Comparison of ENCODE assay signal across 19 cellular contexts in the genomic region with DNA sequence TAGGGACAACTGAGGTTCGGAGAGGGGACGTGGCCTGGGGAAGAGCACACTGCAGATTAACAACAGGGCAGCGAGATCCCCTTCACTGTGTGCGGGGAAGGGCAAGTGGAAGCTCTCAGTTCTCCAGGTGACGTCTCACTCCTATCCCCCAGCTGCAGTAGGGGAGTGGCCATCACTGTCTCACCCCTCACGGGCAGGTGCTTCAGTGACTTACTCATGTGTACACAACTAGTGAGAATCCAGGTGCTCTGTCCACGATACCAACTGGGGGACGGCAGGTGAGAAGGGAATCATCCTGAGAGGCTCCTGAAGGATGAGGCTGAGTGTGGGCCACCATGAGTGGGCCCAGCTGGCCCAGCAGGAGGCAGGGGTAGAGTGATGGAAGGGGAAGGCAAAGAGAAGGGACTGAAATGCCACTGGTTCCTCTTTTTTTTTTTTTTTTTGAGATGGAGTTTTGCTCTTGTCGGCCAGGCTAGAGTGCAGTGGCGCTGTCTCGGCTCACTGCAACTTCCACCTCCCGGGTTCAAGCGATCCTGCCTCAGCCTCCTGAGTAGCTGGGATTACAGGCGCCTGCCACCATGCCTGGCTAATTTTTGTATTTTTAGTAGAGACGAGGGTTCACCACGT. TPM values are rescaled to one million over a fixed set of nuclear protein-coding genes. Genes with fewer than 3 reads are reported as not detected.
DNase-seq lines count a peak whose midpoint lies in the region; ATAC-seq and TF ChIP-seq lines count a peak whose summit lies in the region.
"Had no signal": no experiment of that assay in that cellular context is flagged by ENCODE, and none has a peak within 500 bp of the region (broad histone marks: within the 10 kb centered on the region; RNA-seq: fewer than 3 reads in every experiment).

No MANE protein-coding gene starts in this region.

- no peak overlapping the region for H3K4me2 ChIP-seq in PC-9
- no peak overlapping the region for H3K4me2 ChIP-seq in neural progenitor cell

- H3K79me2 ChIP-seq in PC-9 (ENCODE audit: low read depth) (no peaks in the 10 kb centered on the region), neural progenitor cell (ENCODE audit: low read depth) (no peaks in the 10 kb centered on the region)

- ATAC-seq in GM19328 (IDR thresholded peaks at IDR 0.05; ENCODE audit: unreplicated experiment): no peak

- intact Hi-C loops in PC-9 (cut with micrococcal nuclease; ENCODE audit: unreplicated experiment): no loop called here

- H3K27me3 Mint-ChIP-seq in neural progenitor cell (ENCODE audit: insufficient read depth, low read depth): peaks cover 43% of the 10 kb centered on the region

- no peak overlapping the region for H3K9ac ChIP-seq in neural progenitor cell

- peaks cover 33% of the 10 kb centered on the region for H3K4me1 Mint-ChIP-seq in neural progenitor cell
- H3K4me1 Mint-ChIP-seq: activated naive CD4-positive, alpha-beta T cell treated with anti-CD3 and anti-CD28 coated beads, Interleukin-2, amount 10 ng/mL, durations not matched to agents 7 days and 5 days had no signal

- TF ChIP-seq CTCF in PC-9 (conservative IDR thresholded peaks at IDR 0.05) (no peak), neural progenitor cell (IDR thresholded peaks at IDR 0.05) (no peak)

- H3K27ac Mint-ChIP-seq in neural progenitor cell: no peak overlapping the region
- H3K27ac Mint-ChIP-seq: activated naive CD4-positive, alpha-beta T cell treated with anti-CD3 and anti-CD28 coated beads, Interleukin-2, amount 10 ng/mL, durations not matched to agents 7 days and 5 days; CD4-positive, alpha-beta T cell had no signal

- H3K36me3 ChIP-seq in PC-9 (ENCODE audit: low read depth): no peaks in the 10 kb centered on the region
- no peaks in the 10 kb centered on the region for H3K36me3 ChIP-seq in neural progenitor cell
- H3K36me3 ChIP-seq: thyroid gland had no signal

- H3K27me3 ChIP-seq in PC-9 (ENCODE audit: insufficient read depth, low read depth) (no peaks in the 10 kb centered on the region), neural progenitor cell (peaks cover 33% of the 10 kb centered on the region)
- H3K27me3 ChIP-seq: thyroid gland had no signal

- H3K4me1 ChIP-seq in PC-9 (replicated peaks; ENCODE audit: insufficient read depth) (peaks cover 15% of the 10 kb centered on the region; the same call in 1 of the 2 replicates), neural progenitor cell (peaks cover 61% of the 10 kb centered on the region)
- H3K4me1 ChIP-seq: thyroid gland had no signal

- H3K9me3 Mint-ChIP-seq in neural progenitor cell: peaks cover 2% of the 10 kb centered on the region
- H3K9me3 Mint-ChIP-seq: activated naive CD4-positive, alpha-beta T cell treated with anti-CD3 and anti-CD28 coated beads, Interleukin-2, amount 10 ng/mL, durations not matched to agents 7 days and 5 days; CD4-positive, alpha-beta T cell had no signal

- 0 out of 2 replicates have a peak, but pooled peaks cover 5% of the 10 kb centered on the region for H3K9me3 ChIP-seq in PC-9 (ENCODE audit: insufficient read depth, low read depth)
- H3K9me3 ChIP-seq in neural progenitor cell (ENCODE audit: low read depth): no peaks in the 10 kb centered on the region
- H3K9me3 ChIP-seq: thyroid gland had no signal

- DNase-seq in NCI-H1417 (lab: John Stamatoyannopoulos, UW): peak; percentile 76 to 96 (median 90)
- no peak for DNase-seq in NCI-H1417 treated with DMSO at 0.1 percent for 48 hours (lab: John Stamatoyannopoulos, UW)
- peak; percentile 56 for DNase-seq in NCI-H2196 (lab: John Stamatoyannopoulos, UW; ENCODE audit: unreplicated experiment)
- DNase-seq in PC-9: no peak
- DNase-seq in neural progenitor cell (ENCODE audit: low spot score): no peak
- DNase-seq in germinal center (ENCODE audit: low spot score): no peak
- no peak for DNase-seq in AML-193 (lab: John Stamatoyannopoulos, UW)
- DNase-seq: activated CD8-positive, alpha-beta memory T cell treated with anti-CD3 and anti-CD28 coated beads, Interleukin-2, amount 50 U/mL, for 48 hours; activated naive CD4-positive, alpha-beta T cell treated with anti-CD3 and anti-CD28 coated beads, Interleukin-2, amount 10 ng/mL, durations not matched to agents 7 days and 5 days; CD4-positive, alpha-beta T cell; GF-D8; kidney; NCI-H1048; posterior cingulate gyrus; Right ventricle myocardium superior; thyroid gland had no signal

- H3K9me2 ChIP-seq in PC-9 (ENCODE audit: insufficient read depth): no peaks in the 10 kb centered on the region

- H3F3A ChIP-seq in PC-9 (ENCODE audit: insufficient read depth, low read depth): peaks cover 15% of the 10 kb centered on the region
- peaks cover 46% of the 10 kb centered on the region for H3F3A ChIP-seq in neural progenitor cell (ENCODE audit: low read depth)

- CTCF ChIA-PET in PC-9 (lab: Charles Lee): interaction anchor here (1.2 kb wide), 1 partner anchor 51 kb away, joined by 3 read pairs; no protein-coding TSS in a partner anchor

- no peaks in the 10 kb centered on the region for H4K20me1 ChIP-seq in PC-9 (ENCODE audit: insufficient read depth)
- peaks cover 19% of the 10 kb centered on the region for H4K20me1 ChIP-seq in neural progenitor cell (ENCODE audit: low read depth)

- H3K27ac ChIP-seq in PC-9 (no peak overlapping the region), neural progenitor cell (no peak overlapping the region)
- H3K27ac ChIP-seq: 22Rv1, thyroid gland had no signal

- no peak overlapping the region for H2AFZ ChIP-seq in PC-9
- H2AFZ ChIP-seq in neural progenitor cell (replicated peaks): no peak overlapping the region

- peak overlapping the region; percentile 63 for H3K4me3 Mint-ChIP-seq in neural progenitor cell
- H3K4me3 Mint-ChIP-seq: activated naive CD4-positive, alpha-beta T cell treated with anti-CD3 and anti-CD28 coated beads, Interleukin-2, amount 10 ng/mL, durations not matched to agents 7 days and 5 days; CD4-positive, alpha-beta T cell had no signal

- H3K4me3 ChIP-seq in PC-9 (no peak overlapping the region), neural progenitor cell (no peak overlapping the region)
- H3K4me3 ChIP-seq: thyroid gland had no signal

- peaks cover 2% of the 10 kb centered on the region for H3K36me3 Mint-ChIP-seq in neural progenitor cell
- H3K36me3 Mint-ChIP-seq: activated naive CD4-positive, alpha-beta T cell treated with anti-CD3 and anti-CD28 coated beads, Interleukin-2, amount 10 ng/mL, durations not matched to agents 7 days and 5 days had no signal

- POLR2A ChIA-PET in PC-9 (lab: Charles Lee; ENCODE audit: unreplicated experiment): no interaction called here

- TSS peak; percentile 33 for BruUV-seq in PC-9 (replicated peaks; lab: Mats Ljungman, UMichigan)

RNA-seq across cellular contexts. Expression of a gene that starts 25.9 kb away (rescaled TPM):
- total RNA-seq in PC-9 (2021): 1.8 and 4.0 TPM in 2 replicates
- not detected in 2 replicates for total RNA-seq in neural progenitor cell (ENCODE audit: low replicate concordance)
- total RNA-seq: CD4-positive, alpha-beta T cell; mononuclear cell; Right ventricle myocardium superior; thyroid gland had no signal

RNA-seq across cellular contexts. Expression of a gene that starts 56.6 kb away (rescaled TPM):
- total RNA-seq in PC-9 (2021): 0.75 and 1.3 TPM in 2 replicates
- 0.87 TPM in 1 of 2 replicates, not detected in the other for total RNA-seq in neural progenitor cell (ENCODE audit: low replicate concordance)
- total RNA-seq: CD4-positive, alpha-beta T cell; kidney; mononuclear cell; Right ventricle myocardium superior had no signal

RNA-seq across cellular contexts. Expression of a gene that starts 56.9 kb away (rescaled TPM):
- total RNA-seq in PC-9 (2021) (272 and 317 TPM in 2 replicates), neural progenitor cell (ENCODE audit: low replicate concordance) (434 and 523 TPM in 2 replicates)

Comparison
In these comparisons a context has a peak if more than half of its experiments do, and no peak if none do; other contexts are left out.
1. DNase-seq: peak in NCI-H1417 (3 of 3) and NCI-H2196 (single experiment); none in NCI-H1417 treated with DMSO at 0.1 percent for 48 hours (single experiment), PC-9 (0 of 2), neural progenitor cell (single experiment), germinal center (single experiment) and AML-193 (0 of 2).